31 cellular contexts compared by ENCODE assay signal in genomic region chr12:66496595-66496994, GRCh38.
"Had no signal": no experiment of that assay in that cellular context is flagged by ENCODE, and none has a peak within 500 bp of the region (broad histone marks: within the 10 kb centered on the region; RNA-seq: fewer than 3 reads in every experiment).

No MANE protein-coding gene starts in this region.

- H3K36me3 Mint-ChIP-seq: activated CD8-positive, alpha-beta memory T cell treated with anti-CD3 and anti-CD28 coated beads, Interleukin-2, amount 10 ng/mL, durations not matched to agents 7 days and 5 days; activated naive CD4-positive, alpha-beta T cell treated with anti-CD3 and anti-CD28 coated beads, Interleukin-2, amount 50 U/mL, for 72 hours had no signal

- H3K9me3 Mint-ChIP-seq: activated CD4-positive, alpha-beta T cell treated with anti-CD3 and anti-CD28 coated beads, Interleukin-2, amount 10 ng/mL, durations not matched to agents 24 days and 14 days; activated naive CD4-positive, alpha-beta T cell treated with anti-CD3 and anti-CD28 coated beads, Interleukin-2, amount 50 U/mL, for 72 hours; activated naive CD8-positive, alpha-beta T cell treated with anti-CD3 and anti-CD28 coated beads, Interleukin-2, amount 50 U/mL, for 24 hours; activated T-cell treated with anti-CD3 and anti-CD28 coated beads, Interleukin-2, amount 50 U/mL, for 24 hours; activated T-helper 1 cell treated with anti-CD3 and anti-CD28 coated beads, Interleukin-12 subunit alpha, Interleukin-12 subunit beta, Interleukin-2, Interleukin-4 antibody, amounts not matched to agents 30 ng/mL and 10 ng/mL and 1 ng/mL, durations not matched to agents 14 hours and 24 hours and 36 hours; T-helper 1 cell treated with Interleukin-12 subunit alpha and Interleukin-12 subunit beta and Interleukin-4 antibody, amounts not matched to agents 30 μg/mL and 1 μg/mL, for 36 hours had no signal

- H3K9me3 ChIP-seq: ascending aorta, body of pancreas, MG63, Peyer's patch, SJSA1 had no signal

- DNase-seq: activated CD4-positive, alpha-beta T cell treated with anti-CD3 and anti-CD28 coated beads, Interleukin-2, amount 10 ng/mL, durations not matched to agents 24 days and 14 days; activated CD4-positive, alpha-beta T cell treated with anti-CD3 and anti-CD28 coated beads, Interleukin-2, amount 50 U/mL, for 48 hours; activated CD4-positive, CD25-positive, alpha-beta regulatory T cell treated with anti-CD3 and anti-CD28 coated beads, Interleukin-2, amount 50 U/mL, for 72 hours; activated CD8-positive, alpha-beta memory T cell treated with anti-CD3 and anti-CD28 coated beads, Interleukin-2, amount 10 ng/mL, durations not matched to agents 7 days and 5 days; activated effector memory CD4-positive, alpha-beta T cell treated with Interleukin-2 at 50 U/mL for 16 hours; activated naive CD4-positive, alpha-beta T cell; activated naive CD8-positive, alpha-beta T cell treated with anti-CD3 and anti-CD28 coated beads, Interleukin-2, amount 50 U/mL, for 24 hours; activated T-cell treated with anti-CD3 and anti-CD28 coated beads, Interleukin-2, amount 50 U/mL, for 24 hours; amniotic stem cell; body of pancreas; central memory CD4-positive, alpha-beta T cell; MG63; MV-4-11; NCI-H1092 treated with DMSO at 0.1 percent for 48 hours; NCI-H1417 treated with DMSO at 0.1 percent for 48 hours; NCI-H1694; NCI-H2029; NCI-H2107; NCI-H2171 treated with DMSO at 0.1 percent for 48 hours; NCI-H526; NCI-H82; Peyer's patch; Right ventricle myocardium superior; SW 1271 had no signal

- H3K27me3 ChIP-seq: ascending aorta, body of pancreas, MG63, Peyer's patch had no signal

- H3K27ac ChIP-seq: ascending aorta, body of pancreas, Peyer's patch, RWPE1, SJSA1 had no signal

- H3K4me3 Mint-ChIP-seq: activated CD4-positive, alpha-beta T cell treated with anti-CD3 and anti-CD28 coated beads, Interleukin-2, amount 10 ng/mL, durations not matched to agents 24 days and 14 days; activated CD8-positive, alpha-beta memory T cell treated with anti-CD3 and anti-CD28 coated beads, Interleukin-2, amount 10 ng/mL, durations not matched to agents 7 days and 5 days; activated naive CD8-positive, alpha-beta T cell treated with anti-CD3 and anti-CD28 coated beads, Interleukin-2, amount 50 U/mL, for 24 hours; activated T-cell treated with anti-CD3 and anti-CD28 coated beads, Interleukin-2, amount 50 U/mL, for 24 hours; activated T-helper 1 cell treated with anti-CD3 and anti-CD28 coated beads, Interleukin-12 subunit alpha, Interleukin-12 subunit beta, Interleukin-2, Interleukin-4 antibody, amounts not matched to agents 30 ng/mL and 10 ng/mL and 1 ng/mL, durations not matched to agents 14 hours and 24 hours and 36 hours; T-helper 1 cell treated with Interleukin-12 subunit alpha and Interleukin-12 subunit beta and Interleukin-4 antibody, amounts not matched to agents 30 μg/mL and 1 μg/mL, for 36 hours had no signal

- ATAC-seq: activated CD8-positive, alpha-beta memory T cell treated with anti-CD3 and anti-CD28 coated beads, Interleukin-2, amount 10 ng/mL, durations not matched to agents 7 days and 5 days; activated naive CD4-positive, alpha-beta T cell treated with anti-CD3 and anti-CD28 coated beads, Interleukin-2, amount 50 U/mL, for 72 hours; activated naive CD8-positive, alpha-beta T cell treated with anti-CD3 and anti-CD28 coated beads, Interleukin-2, amount 50 U/mL, for 24 hours; body of pancreas; SK-N-SH treated with all-trans-retinoic acid at 6 μM for 48 hours had no signal

- H3K4me3 ChIP-seq: ascending aorta, body of pancreas, MG63, Peyer's patch, SJSA1 had no signal

- H3K27ac Mint-ChIP-seq: activated CD4-positive, alpha-beta T cell treated with anti-CD3 and anti-CD28 coated beads, Interleukin-2, amount 10 ng/mL, durations not matched to agents 24 days and 14 days; activated CD8-positive, alpha-beta memory T cell treated with anti-CD3 and anti-CD28 coated beads, Interleukin-2, amount 10 ng/mL, durations not matched to agents 7 days and 5 days; activated naive CD4-positive, alpha-beta T cell treated with anti-CD3 and anti-CD28 coated beads, Interleukin-2, amount 50 U/mL, for 72 hours; activated naive CD8-positive, alpha-beta T cell treated with anti-CD3 and anti-CD28 coated beads, Interleukin-2, amount 50 U/mL, for 24 hours; activated T-cell treated with anti-CD3 and anti-CD28 coated beads, Interleukin-2, amount 50 U/mL, for 24 hours; activated T-helper 1 cell treated with anti-CD3 and anti-CD28 coated beads, Interleukin-12 subunit alpha, Interleukin-12 subunit beta, Interleukin-2, Interleukin-4 antibody, amounts not matched to agents 30 ng/mL and 10 ng/mL and 1 ng/mL, durations not matched to agents 14 hours and 24 hours and 36 hours; T-helper 1 cell treated with Interleukin-12 subunit alpha and Interleukin-12 subunit beta and Interleukin-4 antibody, amounts not matched to agents 30 μg/mL and 1 μg/mL, for 36 hours had no signal

- H3K4me1 ChIP-seq: ascending aorta, body of pancreas, Peyer's patch, SJSA1 had no signal

- H3K4me1 Mint-ChIP-seq: activated CD4-positive, alpha-beta T cell treated with anti-CD3 and anti-CD28 coated beads, Interleukin-2, amount 10 ng/mL, durations not matched to agents 24 days and 14 days; activated naive CD8-positive, alpha-beta T cell treated with anti-CD3 and anti-CD28 coated beads, Interleukin-2, amount 50 U/mL, for 24 hours had no signal

- H3K36me3 ChIP-seq: ascending aorta, MG63, Peyer's patch, SJSA1 had no signal
